In genomic region chr20:50357783-50358161, GRCh38 we compare ENCODE assay signal across 1 cellular context.
TF ChIP-seq lines count a peak whose summit lies in the region.

No MANE protein-coding gene starts in this region.

TF ChIP-seq in HepG2, 621 proteins besides CTCF, POLR2A, EP300 and RAD21 (continued from another document):
- TF ChIP-seq, protein P1, sequence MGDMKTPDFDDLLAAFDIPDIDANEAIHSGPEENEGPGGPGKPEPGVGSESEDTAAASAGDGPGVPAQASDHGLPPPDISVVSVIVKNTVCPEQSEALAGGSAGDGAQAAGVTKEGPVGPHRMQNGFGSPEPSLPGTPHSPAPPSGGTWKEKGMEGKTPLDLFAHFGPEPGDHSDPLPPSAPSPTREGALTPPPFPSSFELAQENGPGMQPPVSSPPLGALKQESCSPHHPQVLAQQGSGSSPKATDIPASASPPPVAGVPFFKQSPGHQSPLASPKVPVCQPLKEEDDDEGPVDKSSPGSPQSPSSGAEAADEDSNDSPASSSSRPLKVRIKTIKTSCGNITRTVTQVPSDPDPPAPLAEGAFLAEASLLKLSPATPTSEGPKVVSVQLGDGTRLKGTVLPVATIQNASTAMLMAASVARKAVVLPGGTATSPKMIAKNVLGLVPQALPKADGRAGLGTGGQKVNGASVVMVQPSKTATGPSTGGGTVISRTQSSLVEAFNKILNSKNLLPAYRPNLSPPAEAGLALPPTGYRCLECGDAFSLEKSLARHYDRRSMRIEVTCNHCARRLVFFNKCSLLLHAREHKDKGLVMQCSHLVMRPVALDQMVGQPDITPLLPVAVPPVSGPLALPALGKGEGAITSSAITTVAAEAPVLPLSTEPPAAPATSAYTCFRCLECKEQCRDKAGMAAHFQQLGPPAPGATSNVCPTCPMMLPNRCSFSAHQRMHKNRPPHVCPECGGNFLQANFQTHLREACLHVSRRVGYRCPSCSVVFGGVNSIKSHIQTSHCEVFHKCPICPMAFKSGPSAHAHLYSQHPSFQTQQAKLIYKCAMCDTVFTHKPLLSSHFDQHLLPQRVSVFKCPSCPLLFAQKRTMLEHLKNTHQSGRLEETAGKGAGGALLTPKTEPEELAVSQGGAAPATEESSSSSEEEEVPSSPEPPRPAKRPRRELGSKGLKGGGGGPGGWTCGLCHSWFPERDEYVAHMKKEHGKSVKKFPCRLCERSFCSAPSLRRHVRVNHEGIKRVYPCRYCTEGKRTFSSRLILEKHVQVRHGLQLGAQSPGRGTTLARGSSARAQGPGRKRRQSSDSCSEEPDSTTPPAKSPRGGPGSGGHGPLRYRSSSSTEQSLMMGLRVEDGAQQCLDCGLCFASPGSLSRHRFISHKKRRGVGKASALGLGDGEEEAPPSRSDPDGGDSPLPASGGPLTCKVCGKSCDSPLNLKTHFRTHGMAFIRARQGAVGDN (CRISPR knock-in tag; IDR thresholded peaks at IDR 0.05): 0 out of 2 replicates have a peak, but pooled peaks have one; percentile 36
- no peak for TF ChIP-seq FOSL1 (CRISPR knock-in tag; IDR thresholded peaks at IDR 0.05; ENCODE audit: borderline replicate concordance)
- 0 out of 2 replicates have a peak, but pooled peaks have one; percentile 7 for TF ChIP-seq ESRRA (CRISPR knock-in tag; IDR thresholded peaks at IDR 0.05; ENCODE audit: low read depth)
- TF ChIP-seq NFYB (CRISPR knock-in tag; IDR thresholded peaks at IDR 0.05): no peak
- TF ChIP-seq ZNF496 (CRISPR knock-in tag; IDR thresholded peaks at IDR 0.05; ENCODE audit: insufficient replicate concordance): no peak
- TF ChIP-seq KLF13 (CRISPR knock-in tag; IDR thresholded peaks at IDR 0.05): no peak
- TF ChIP-seq ZHX1 (CRISPR knock-in tag; IDR thresholded peaks at IDR 0.05; ENCODE audit: low read depth): no peak
- no peak for TF ChIP-seq ZFP41 (CRISPR knock-in tag; IDR thresholded peaks at IDR 0.05; ENCODE audit: borderline replicate concordance)
- no peak for TF ChIP-seq MXI1 (IDR thresholded peaks at IDR 0.05; ENCODE audit: borderline replicate concordance, low read depth, low read length)
- TF ChIP-seq ZBTB42 (CRISPR knock-in tag; IDR thresholded peaks at IDR 0.05): no peak
- peak; percentile 34 for TF ChIP-seq XRCC5 (optimal IDR thresholded peaks at IDR 0.05; ENCODE audit: low read length)
- TF ChIP-seq, protein P2, sequence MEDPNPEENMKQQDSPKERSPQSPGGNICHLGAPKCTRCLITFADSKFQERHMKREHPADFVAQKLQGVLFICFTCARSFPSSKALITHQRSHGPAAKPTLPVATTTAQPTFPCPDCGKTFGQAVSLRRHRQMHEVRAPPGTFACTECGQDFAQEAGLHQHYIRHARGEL (CRISPR knock-in tag; IDR thresholded peaks at IDR 0.05): no peak
- TF ChIP-seq EED (CRISPR knock-in tag; IDR thresholded peaks at IDR 0.05): 0 out of 2 replicates have a peak, but pooled peaks have one; percentile 54
- TF ChIP-seq ZBED4 (CRISPR knock-in tag; IDR thresholded peaks at IDR 0.05; ENCODE audit: borderline replicate concordance): no peak
- TF ChIP-seq MYC (CRISPR knock-in tag; IDR thresholded peaks at IDR 0.05; ENCODE audit: borderline replicate concordance): 0 out of 2 replicates have a peak, but pooled peaks have one; percentile 29
